8 cellular contexts compared by ENCODE assay signal in genomic region chr19:46404039-46404883, GRCh38. TPM values are rescaled to one million over a fixed set of nuclear protein-coding genes. Genes with fewer than 3 reads are reported as not detected.
A peak's percentile ranks its signal among the peaks of the same experiment; 100 is the strongest.
DNase-seq lines count a peak whose midpoint lies in the region; ATAC-seq, FAIRE-seq and TF ChIP-seq lines count a peak whose summit lies in the region.

No MANE protein-coding gene starts in this region.

- peak; percentile 72 for DNase-seq in DMS53 (lab: John Stamatoyannopoulos, UW)
- peak; percentile 37 for DNase-seq in PC-3
- peak; percentile 41 for DNase-seq in fibroblast of pulmonary artery (ENCODE audit: low read depth)
- DNase-seq in neural crest cell (ENCODE audit: low read depth, low spot score) = peak; percentile 52
- no peak for DNase-seq in frontal cortex (ENCODE audit: low spot score in 2 of 2)
- DNase-seq in cortex of kidney (lab: John Stamatoyannopoulos, UW) = no peak
- no peak for DNase-seq in NCI-H345 treated with DMSO at 0.1 percent for 48 hours (lab: John Stamatoyannopoulos, UW; ENCODE audit: unreplicated experiment)

- intact Hi-C loops in PC-3 (cut with micrococcal nuclease) = loop anchor here (10.0 kb wide), 1 partner anchor 111 kb away; no protein-coding TSS in a partner anchor

- H3K4me3 Mint-ChIP-seq in neural crest cell = peak overlapping the region; percentile 73

- H3K27ac Mint-ChIP-seq in neural crest cell (ENCODE audit: unreplicated experiment) = no peak overlapping the region

- H3K9me3 Mint-ChIP-seq in neural crest cell = no peaks in the 10 kb centered on the region

- 0 out of 2 replicates have a peak, but pooled peaks cover 4% of the 10 kb centered on the region for H3K4me1 ChIP-seq in PC-3 (ENCODE audit: insufficient read depth, low read length)

- POLR2A ChIA-PET in PC-3 (lab: Charles Lee; ENCODE audit: unreplicated experiment) = no interaction called here

- no peaks in the 10 kb centered on the region for H3K79me2 ChIP-seq in PC-3 (ENCODE audit: low read length)

- H3K27me3 ChIP-seq in PC-3 (ENCODE audit: low read length) = no peaks in the 10 kb centered on the region

- peak overlapping the region; percentile 87 for H2AFZ ChIP-seq in PC-3 (ENCODE audit: low read length)

- H3K4me2 ChIP-seq in PC-3 (ENCODE audit: low read length) = peak overlapping the region; percentile 79

- ATAC-seq in PC-3 (peak; percentile 66), HG03442 (IDR thresholded peaks at IDR 0.05; ENCODE audit: unreplicated experiment) (no peak)

- no peaks in the 10 kb centered on the region for H3K9me2 ChIP-seq in PC-3 (replicated peaks; ENCODE audit: low read length)

- no peaks in the 10 kb centered on the region for H3K9me3 ChIP-seq in PC-3 (ENCODE audit: low read length)

- no peaks in the 10 kb centered on the region for H3F3A ChIP-seq in PC-3 (ENCODE audit: low read length, unreplicated experiment)

- peak overlapping the region; percentile 29; the same call in 1 of the 2 replicates for H3K9ac ChIP-seq in PC-3 (ENCODE audit: low read length)

- H3K4me3 ChIP-seq in PC-3 (ENCODE audit: low read length) (peak overlapping the region; percentile 58), fibroblast of pulmonary artery (replicated peaks; ENCODE audit: low read depth, low read length) (peak overlapping the region; percentile 29)

- no peak overlapping the region for H3K27ac ChIP-seq in PC-3 (ENCODE audit: low read length)

- FAIRE-seq in frontal cortex (lab: Jason Lieb, UNC) = no peak

- peaks cover 43% of the 10 kb centered on the region for H3K27me3 Mint-ChIP-seq in neural crest cell (ENCODE audit: low read depth)

- H3K36me3 Mint-ChIP-seq in neural crest cell (ENCODE audit: low read depth) = no peaks in the 10 kb centered on the region

- no peaks in the 10 kb centered on the region for H3K36me3 ChIP-seq in PC-3 (ENCODE audit: low read depth, low read length)

- CTCF ChIA-PET in PC-3 (lab: Charles Lee) = no interaction called here

- BruUV-seq in PC-3 (replicated peaks; lab: Mats Ljungman, UMichigan) = no TSS peak

- H3K4me1 Mint-ChIP-seq in neural crest cell = peaks cover 48% of the 10 kb centered on the region

- TF ChIP-seq CTCF in PC-3 (conservative IDR thresholded peaks at IDR 0.05; ENCODE audit: low read depth, low read length) (peak; percentile 35; the same call in 1 of the 2 replicates), fibroblast of pulmonary artery (IDR thresholded peaks at IDR 0.05; ENCODE audit: low read length, missing control alignments) (no peak), neural crest cell (conservative IDR thresholded peaks at IDR 0.05) (peak; percentile 45)

- no peaks in the 10 kb centered on the region for H4K20me1 ChIP-seq in PC-3 (ENCODE audit: low read length)

RNA-seq across cellular contexts. Expression of gene CCDC8, which starts 9.1 kb away (rescaled TPM):
- not detected in 2 replicates for total RNA-seq in PC-3 (2014; rRNA removed)
- total RNA-seq in neural crest cell = 23.9 and 25.1 TPM in 2 replicates
- total RNA-seq in frontal cortex = 2.4 TPM

RNA-seq across cellular contexts. Expression of gene PNMA8C, which starts 24.5 kb away (rescaled TPM):
- total RNA-seq in PC-3 (2014; rRNA removed) = not detected in 2 replicates
- total RNA-seq in neural crest cell = 1.4 and 1.7 TPM in 2 replicates
- 31.8 TPM for total RNA-seq in frontal cortex

RNA-seq across cellular contexts. Expression of gene PPP5C, which starts 57.4 kb away (rescaled TPM):
- total RNA-seq in PC-3 (2014; rRNA removed) (79.9 and 93.4 TPM in 2 replicates), neural crest cell (113 and 114 TPM in 2 replicates), frontal cortex (67.3 TPM)

Comparison
In these comparisons a context has a peak if more than half of its experiments do, and no peak if none do; other contexts are left out.
1. DNase-seq: peak in DMS53 (single experiment), PC-3 (single experiment), fibroblast of pulmonary artery (single experiment) and neural crest cell (single experiment); none in frontal cortex (0 of 2), cortex of kidney (single experiment) and NCI-H345 treated with DMSO at 0.1 percent for 48 hours (single experiment).
2. RNA of gene PNMA8C, which starts 24.5 kb away (total RNA-seq): 31.8 TPM in frontal cortex (single experiment); 1.4 to 1.7 TPM in neural crest cell and not detected in PC-3; every median in the first group is over 10 times any median in the second.